ENCODE assay signal across 27 cellular contexts in genomic region chr17:8757189-8757588, GRCh38. TPM values are rescaled to one million over a fixed set of nuclear protein-coding genes. Genes with fewer than 3 reads are reported as not detected.
A peak's percentile ranks its signal among the peaks of the same experiment; 100 is the strongest.
DNase-seq lines count a peak whose midpoint lies in the region; ATAC-seq and TF ChIP-seq lines count a peak whose summit lies in the region.
"Had no signal": no experiment of that assay in that cellular context is flagged by ENCODE, and none has a peak within 500 bp of the region (broad histone marks: within the 10 kb centered on the region; RNA-seq: fewer than 3 reads in every experiment).

No MANE protein-coding gene starts in this region.

- no peaks in the 10 kb centered on the region for H3K4me1 ChIP-seq in esophagus muscularis mucosa
- H3K4me1 ChIP-seq: A549; BLaER1 treated with 17β-estradiol and CSF1 and Interleukin-3, amounts not matched to agents 10 nM and 100 nM; Caco-2 had no signal

- no peaks in the 10 kb centered on the region for H3K36me3 ChIP-seq in esophagus muscularis mucosa
- H3K36me3 ChIP-seq: BLaER1 treated with 17β-estradiol and CSF1 and Interleukin-3, amounts not matched to agents 10 nM and 100 nM had no signal

- H3K9me3 Mint-ChIP-seq in chondrocyte (ENCODE audit: low read depth) (peaks cover 3% of the 10 kb centered on the region), WTC11 (peaks cover 15% of the 10 kb centered on the region)
- peaks cover 7% of the 10 kb centered on the region for H3K9me3 Mint-ChIP-seq in dendritic cell treated with granulocyte-macrophage colony-stimulating factor and Interleukin-4, amounts not matched to agents 40 ng/mL and 50 ng/mL, for 4 days
- H3K9me3 Mint-ChIP-seq: CD4-positive, alpha-beta T cell; CD8-positive, alpha-beta T cell had no signal

- TF ChIP-seq POLR2A in esophagus muscularis mucosa (IDR thresholded peaks at IDR 0.05; ENCODE audit: low read depth) = no peak

- H3K9me3 ChIP-seq in esophagus muscularis mucosa = no peaks in the 10 kb centered on the region
- H3K9me3 ChIP-seq: A549, Caco-2 had no signal

- H3K4me3 ChIP-seq in esophagus muscularis mucosa = no peak overlapping the region
- H3K4me3 ChIP-seq: A549; BLaER1 treated with 17β-estradiol and CSF1 and Interleukin-3, amounts not matched to agents 10 nM and 100 nM; GM12878 had no signal

- H3K27me3 Mint-ChIP-seq in chondrocyte (ENCODE audit: low read depth) (peaks cover 21% of the 10 kb centered on the region), WTC11 (ENCODE audit: low read depth) (peaks cover 7% of the 10 kb centered on the region)
- peaks cover 20% of the 10 kb centered on the region for H3K27me3 Mint-ChIP-seq in dendritic cell treated with granulocyte-macrophage colony-stimulating factor and Interleukin-4, amounts not matched to agents 40 ng/mL and 50 ng/mL, for 4 days

- ATAC-seq in WTC11 (no peak), left lobe of liver (no peak)
- ATAC-seq: A549; CD8-positive, alpha-beta T cell; GM12878 had no signal

- H3K27ac ChIP-seq in esophagus muscularis mucosa (replicated peaks in 1 of 4) = no peak overlapping the region
- H3K27ac ChIP-seq: 22Rv1; A549; BLaER1 treated with 17β-estradiol and CSF1 and Interleukin-3, amounts not matched to agents 10 nM and 100 nM; C4-2B had no signal

- TF ChIP-seq CTCF in chondrocyte (IDR thresholded peaks at IDR 0.05) (no peak), esophagus muscularis mucosa (IDR thresholded peaks at IDR 0.05) (no peak), WTC11 (IDR thresholded peaks at IDR 0.05) (no peak)

- peaks cover 2% of the 10 kb centered on the region for H3K36me3 Mint-ChIP-seq in chondrocyte (ENCODE audit: low read depth)
- no peaks in the 10 kb centered on the region for H3K36me3 Mint-ChIP-seq in dendritic cell treated with granulocyte-macrophage colony-stimulating factor and Interleukin-4, amounts not matched to agents 40 ng/mL and 50 ng/mL, for 4 days (ENCODE audit: low read depth)
- H3K36me3 Mint-ChIP-seq in WTC11 = 0 out of 2 replicates have a peak, but pooled peaks cover 2% of the 10 kb centered on the region
- H3K36me3 Mint-ChIP-seq: CD8-positive, alpha-beta T cell had no signal

- H3K4me1 Mint-ChIP-seq in chondrocyte (ENCODE audit: low read depth) (no peaks in the 10 kb centered on the region), WTC11 (peaks cover 15% of the 10 kb centered on the region)
- H3K4me1 Mint-ChIP-seq in dendritic cell treated with granulocyte-macrophage colony-stimulating factor and Interleukin-4, amounts not matched to agents 40 ng/mL and 50 ng/mL, for 4 days (ENCODE audit: low read depth) = no peaks in the 10 kb centered on the region
- H3K4me1 Mint-ChIP-seq: B cell had no signal

- H3K4me3 Mint-ChIP-seq in chondrocyte (ENCODE audit: unreplicated experiment) (no peak overlapping the region), WTC11 (no peak overlapping the region)
- H3K4me3 Mint-ChIP-seq in dendritic cell treated with granulocyte-macrophage colony-stimulating factor and Interleukin-4, amounts not matched to agents 40 ng/mL and 50 ng/mL, for 4 days = no peak overlapping the region
- H3K4me3 Mint-ChIP-seq: B cell; CD4-positive, alpha-beta T cell; CD8-positive, alpha-beta T cell had no signal

- no peak for TF ChIP-seq EP300 in esophagus muscularis mucosa (IDR thresholded peaks at IDR 0.05)

- intact Hi-C loops in dendritic cell treated with granulocyte-macrophage colony-stimulating factor and Interleukin-4, amounts not matched to agents 40 ng/mL and 50 ng/mL, for 4 days (cut with micrococcal nuclease) = loop anchor here (10.0 kb wide), 1 partner anchor 238 kb away; no protein-coding TSS in a partner anchor
- intact Hi-C loops in esophagus muscularis mucosa (cut with DNase I) = no loop called here

- POLR2A ChIA-PET in WTC11 (lab: Charles Lee) = no interaction called here

- H3K27ac Mint-ChIP-seq in chondrocyte (ENCODE audit: unreplicated experiment) = no peak overlapping the region
- H3K27ac Mint-ChIP-seq in dendritic cell treated with granulocyte-macrophage colony-stimulating factor and Interleukin-4, amounts not matched to agents 40 ng/mL and 50 ng/mL, for 4 days = peak overlapping the region; percentile 6
- H3K27ac Mint-ChIP-seq in WTC11 = no peak overlapping the region
- H3K27ac Mint-ChIP-seq: B cell; CD4-positive, alpha-beta T cell; CD8-positive, alpha-beta T cell had no signal

- DNase-seq in activated CD8-positive, alpha-beta memory T cell treated with anti-CD3 and anti-CD28 coated beads, Interleukin-2, amount 50 U/mL, for 48 hours = peak; percentile 36
- DNase-seq in activated CD8-positive, alpha-beta memory T cell treated with anti-CD3 and anti-CD28 coated beads for 24 hours = no peak
- DNase-seq in chondrocyte (ENCODE audit: low spot score) = peak; percentile 68
- DNase-seq in esophagus muscularis mucosa (ENCODE audit: extremely low spot score) = peak; percentile 39
- no peak for DNase-seq in WTC11 (ENCODE audit: low spot score)
- no peak for DNase-seq in activated CD4-positive, alpha-beta T cell treated with anti-CD3 and anti-CD28 coated beads for 48 hours
- no peak for DNase-seq in left lobe of liver (ENCODE audit: low spot score)
- DNase-seq: AML-193; Caco-2; Calu3; CD4-positive, alpha-beta T cell; CD8-positive, alpha-beta T cell; DMS53; DMS79; DND-41; EL; GDM1 had no signal

- H3K27me3 ChIP-seq in esophagus muscularis mucosa = peaks cover 0 to 11% (median 0%) of the 10 kb centered on the region in 4 donors
- H3K27me3 ChIP-seq: BLaER1 treated with 17β-estradiol and CSF1 and Interleukin-3, amounts not matched to agents 10 nM and 100 nM had no signal

- WGBS in esophagus muscularis mucosa = 83% methylated on average over 13 of the region's 13 CpGs

- CTCF ChIA-PET in WTC11 (lab: Charles Lee) = interaction anchor here (0.9 to 6.8 kb wide), 3 partner anchors 11 to 138 kb away, joined by 3 to 65 read pairs (median 12); no protein-coding TSS in a partner anchor

TF ChIP-seq in WTC11, 78 proteins besides CTCF, POLR2A, EP300 and RAD21 (continues in another document):
- no peak for TF ChIP-seq ZNF232 (CRISPR knock-in tag; IDR thresholded peaks at IDR 0.05)
- no peak for TF ChIP-seq NR2C2 (CRISPR knock-in tag; IDR thresholded peaks at IDR 0.05)
- TF ChIP-seq NFE2L1 (CRISPR knock-in tag; IDR thresholded peaks at IDR 0.05) = no peak
- TF ChIP-seq, protein P1, sequence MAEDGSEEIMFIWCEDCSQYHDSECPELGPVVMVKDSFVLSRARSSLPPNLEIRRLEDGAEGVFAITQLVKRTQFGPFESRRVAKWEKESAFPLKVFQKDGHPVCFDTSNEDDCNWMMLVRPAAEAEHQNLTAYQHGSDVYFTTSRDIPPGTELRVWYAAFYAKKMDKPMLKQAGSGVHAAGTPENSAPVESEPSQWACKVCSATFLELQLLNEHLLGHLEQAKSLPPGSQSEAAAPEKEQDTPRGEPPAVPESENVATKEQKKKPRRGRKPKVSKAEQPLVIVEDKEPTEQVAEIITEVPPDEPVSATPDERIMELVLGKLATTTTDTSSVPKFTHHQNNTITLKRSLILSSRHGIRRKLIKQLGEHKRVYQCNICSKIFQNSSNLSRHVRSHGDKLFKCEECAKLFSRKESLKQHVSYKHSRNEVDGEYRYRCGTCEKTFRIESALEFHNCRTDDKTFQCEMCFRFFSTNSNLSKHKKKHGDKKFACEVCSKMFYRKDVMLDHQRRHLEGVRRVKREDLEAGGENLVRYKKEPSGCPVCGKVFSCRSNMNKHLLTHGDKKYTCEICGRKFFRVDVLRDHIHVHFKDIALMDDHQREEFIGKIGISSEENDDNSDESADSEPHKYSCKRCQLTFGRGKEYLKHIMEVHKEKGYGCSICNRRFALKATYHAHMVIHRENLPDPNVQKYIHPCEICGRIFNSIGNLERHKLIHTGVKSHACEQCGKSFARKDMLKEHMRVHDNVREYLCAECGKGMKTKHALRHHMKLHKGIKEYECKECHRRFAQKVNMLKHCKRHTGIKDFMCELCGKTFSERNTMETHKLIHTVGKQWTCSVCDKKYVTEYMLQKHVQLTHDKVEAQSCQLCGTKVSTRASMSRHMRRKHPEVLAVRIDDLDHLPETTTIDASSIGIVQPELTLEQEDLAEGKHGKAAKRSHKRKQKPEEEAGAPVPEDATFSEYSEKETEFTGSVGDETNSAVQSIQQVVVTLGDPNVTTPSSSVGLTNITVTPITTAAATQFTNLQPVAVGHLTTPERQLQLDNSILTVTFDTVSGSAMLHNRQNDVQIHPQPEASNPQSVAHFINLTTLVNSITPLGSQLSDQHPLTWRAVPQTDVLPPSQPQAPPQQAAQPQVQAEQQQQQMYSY (CRISPR knock-in tag; IDR thresholded peaks at IDR 0.05) = no peak
- no peak for TF ChIP-seq FOXJ3 (CRISPR knock-in tag; IDR thresholded peaks at IDR 0.05; ENCODE audit: borderline replicate concordance)
- TF ChIP-seq ATF3 (CRISPR knock-in tag; conservative IDR thresholded peaks at IDR 0.05) = no peak
- TF ChIP-seq, protein P2, sequence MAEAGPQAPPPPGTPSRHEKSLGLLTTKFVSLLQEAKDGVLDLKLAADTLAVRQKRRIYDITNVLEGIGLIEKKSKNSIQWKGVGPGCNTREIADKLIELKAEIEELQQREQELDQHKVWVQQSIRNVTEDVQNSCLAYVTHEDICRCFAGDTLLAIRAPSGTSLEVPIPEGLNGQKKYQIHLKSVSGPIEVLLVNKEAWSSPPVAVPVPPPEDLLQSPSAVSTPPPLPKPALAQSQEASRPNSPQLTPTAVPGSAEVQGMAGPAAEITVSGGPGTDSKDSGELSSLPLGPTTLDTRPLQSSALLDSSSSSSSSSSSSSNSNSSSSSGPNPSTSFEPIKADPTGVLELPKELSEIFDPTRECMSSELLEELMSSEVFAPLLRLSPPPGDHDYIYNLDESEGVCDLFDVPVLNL (CRISPR knock-in tag; IDR thresholded peaks at IDR 0.05; ENCODE audit: borderline replicate concordance, low read depth) = no peak
- TF ChIP-seq NR3C1 (CRISPR knock-in tag; conservative IDR thresholded peaks at IDR 0.05; ENCODE audit: low read depth) = no peak
- no peak for TF ChIP-seq IRF2 (CRISPR knock-in tag; IDR thresholded peaks at IDR 0.05; ENCODE audit: borderline replicate concordance, low read depth)

RNA-seq across cellular contexts. Expression of gene SPDYE4, which starts 1.2 kb away (rescaled TPM):
- total RNA-seq in chondrocyte = not detected in 3 replicates
- not detected for total RNA-seq in esophagus muscularis mucosa
- not detected in 3 replicates for total RNA-seq in WTC11 (2021)
- not detected for total RNA-seq in left lobe of liver
- total RNA-seq: A172; B cell; Caco-2; Calu3; CD4-positive, alpha-beta T cell; CD8-positive, alpha-beta T cell; Daoy; G401; GM12878 had no signal

RNA-seq across cellular contexts. Expression of gene CCDC42, which starts 12.6 kb away (rescaled TPM):
- not detected in 3 replicates for total RNA-seq in chondrocyte
- not detected for total RNA-seq in esophagus muscularis mucosa
- not detected in 3 replicates for total RNA-seq in WTC11 (2021)
- not detected for total RNA-seq in left lobe of liver
- total RNA-seq: A172; Caco-2; Calu3; CD4-positive, alpha-beta T cell; Daoy; G401 had no signal

RNA-seq across cellular contexts. Expression of gene MFSD6L, which starts 42.0 kb away (rescaled TPM):
- not detected in 3 replicates for total RNA-seq in chondrocyte
- under 1 TPM in 2 of 4 donors, not detected in 2; 0.17 to 0.33 TPM for total RNA-seq in esophagus muscularis mucosa
- 4.0 to 5.2 TPM (median 4.5 TPM) in 3 replicates for total RNA-seq in WTC11 (2021)
- total RNA-seq in left lobe of liver = not detected
- total RNA-seq: A172; Caco-2; CD8-positive, alpha-beta T cell; Daoy; G401 had no signal

Comparison
In these comparisons a context has a peak if more than half of its experiments do, and no peak if none do; other contexts are left out.
1. DNase-seq: peak in activated CD8-positive, alpha-beta memory T cell treated with anti-CD3 and anti-CD28 coated beads, Interleukin-2, amount 50 U/mL, for 48 hours (single experiment), chondrocyte (single experiment) and esophagus muscularis mucosa (single experiment); none in activated CD8-positive, alpha-beta memory T cell treated with anti-CD3 and anti-CD28 coated beads for 24 hours (single experiment), WTC11 (single experiment), activated CD4-positive, alpha-beta T cell treated with anti-CD3 and anti-CD28 coated beads for 48 hours (single experiment) and left lobe of liver (single experiment).